In genomic region chr9:106443520-106443919, GRCh38 we compare ENCODE assay signal across 37 cellular contexts.
DNase-seq lines count a peak whose midpoint lies in the region; ATAC-seq, FAIRE-seq and TF ChIP-seq lines count a peak whose summit lies in the region.
"Had no signal": no experiment of that assay in that cellular context is flagged by ENCODE, and none has a peak within 500 bp of the region (broad histone marks: within the 10 kb centered on the region; RNA-seq: fewer than 3 reads in every experiment).

No MANE protein-coding gene starts in this region.

- intact Hi-C loops in GM12878 (cut with micrococcal nuclease; ENCODE audit: unreplicated experiment), result no loop called here
- intact Hi-C loops in MCF 10A (cut with micrococcal nuclease), result no loop called here
- intact Hi-C loops in left colon (cut with DNase I, micrococcal nuclease), result no loop called here

- WGBS in GM12878 (ENCODE audit: insufficient coverage, insufficient replicate concordance, low lambda C conversion rate, missing lambda C conversion rate), result 0% methylated on average over 1 of the region's 1 CpG

- H3K79me2 ChIP-seq in Loucy (ENCODE audit: insufficient read depth, low read length) (no peaks in the 10 kb centered on the region), GM12878 (ENCODE audit: control insufficient read depth, insufficient read depth, low read length) (no peaks in the 10 kb centered on the region)

- BruUV-seq in GM12878 (replicated peaks; lab: Mats Ljungman, UMichigan) (no TSS peak), MCF 10A (replicated peaks; lab: Mats Ljungman, UMichigan) (no TSS peak)

- peak overlapping the region; percentile 48; the same call in 1 of the 2 replicates for H2AFZ ChIP-seq in Loucy (ENCODE audit: low read length)
- H2AFZ ChIP-seq in GM12878 (ENCODE audit: control insufficient read depth, low read depth, low read length), result no peak overlapping the region

- ATAC-seq in GM12878, result 0 out of 3 replicates have a peak, but pooled peaks have one; percentile 21
- ATAC-seq in left colon, result no peak
- ATAC-seq: A549; CD8-positive, alpha-beta T cell had no signal

- SMC1A ChIA-PET in GM12878 (lab: Charles Lee; ENCODE audit: uncharacterized antibody, unreplicated experiment), result interaction anchor here (1.2 to 2.3 kb wide), 2 partner anchors 24 to 66 kb away, joined by 3 to 7 read pairs; no protein-coding TSS in a partner anchor

- RAD21 ChIA-PET in GM12878 (lab: Charles Lee; ENCODE audit: unreplicated experiment), result interaction anchor here (1.0 kb wide), 1 partner anchor 21 kb away, joined by 3 read pairs; no protein-coding TSS in a partner anchor

- H3K9me3 ChIP-seq in Loucy (ENCODE audit: insufficient read depth, low read depth, low read length) (no peaks in the 10 kb centered on the region), GM12878 (replicated peaks; ENCODE audit: control insufficient read depth, insufficient read depth, low read length) (no peaks in the 10 kb centered on the region; the same call in 2 of the 3 replicates)
- H3K9me3 ChIP-seq: A549; BE2C; BLaER1; BLaER1 treated with 17β-estradiol and CSF1 and Interleukin-3, amounts not matched to agents 10 nM and 100 nM; Caco-2 had no signal

- TF ChIP-seq POLR2A in GM12878 (IDR thresholded peaks at IDR 0.05; ENCODE audit: low read depth, low read length), result no peak

- CTCF ChIA-PET in GM12878 (lab: Yijun Ruan, JAX) (interaction anchor here (0.9 kb wide), 1 partner anchor 34 kb away, joined by 3 read pairs; no protein-coding TSS in a partner anchor), MCF 10A (lab: Yijun Ruan, JAX) (no interaction called here)

- DNase-seq in NCI-H526 treated with DMSO at 0.1 percent for 48 hours (lab: John Stamatoyannopoulos, UW) (peak; percentile 2), NCI-H526 (lab: John Stamatoyannopoulos, UW) (no peak), GM12878 (ENCODE audit: low read depth, low spot score) (no peak), MCF 10A (ENCODE audit: unreplicated experiment) (no peak), left colon (no peak)
- DNase-seq in Jurkat, Clone E6-1 (ENCODE audit: low read depth, low spot score), result peak; percentile 46
- no peak for DNase-seq in stimulated activated naive CD4-positive, alpha-beta T cell (lab: John Stamatoyannopoulos, UW)
- DNase-seq: 8988T; ACHN; AML-193; BE2C; C1 segment of cervical spinal cord; Caco-2; Calu3; CD4-positive, alpha-beta memory T cell; CD4-positive, alpha-beta T cell; CD4-positive, CD25-positive, alpha-beta regulatory T cell; CD8-positive, alpha-beta memory T cell; CD8-positive, alpha-beta T cell; COR-L47; DMS 273 treated with DMSO at 0.1 percent for 48 hours; DMS153; DMS53; DMS79; DMS79 treated with DMSO at 0.1 percent for 48 hours; DND-41; EL had no signal

- H3F3A ChIP-seq in Loucy (ENCODE audit: low read depth), result no peaks in the 10 kb centered on the region

- H3K4me1 Mint-ChIP-seq in MCF 10A (ENCODE audit: insufficient read depth, unreplicated experiment), result no peaks in the 10 kb centered on the region
- H3K4me1 Mint-ChIP-seq: B cell; CD4-positive, alpha-beta memory T cell; CD4-positive, CD25-positive, alpha-beta regulatory T cell; CD8-positive, alpha-beta memory T cell had no signal

- H3K27me3 Mint-ChIP-seq in MCF 10A (ENCODE audit: insufficient read depth, unreplicated experiment), result no peaks in the 10 kb centered on the region
- H3K27me3 Mint-ChIP-seq: B cell; CD4-positive, alpha-beta memory T cell; CD4-positive, alpha-beta T cell; CD4-positive, CD25-positive, alpha-beta regulatory T cell; CD8-positive, alpha-beta memory T cell had no signal

- TF ChIP-seq RAD21 in GM12878 (IDR thresholded peaks at IDR 0.05; ENCODE audit: insufficient read depth, low read depth, low read length), result no peak

- no peak overlapping the region for H3K27ac ChIP-seq in GM12878 (ENCODE audit: control insufficient read depth, insufficient read depth)
- H3K27ac ChIP-seq: 22Rv1; A549; BLaER1; BLaER1 treated with 17β-estradiol and CSF1 and Interleukin-3, amounts not matched to agents 10 nM and 100 nM; C4-2B had no signal

- H3K27me3 ChIP-seq in Loucy (ENCODE audit: insufficient read depth, low read length, poor library complexity, severe bottlenecking), result no peaks in the 10 kb centered on the region
- no peaks in the 10 kb centered on the region for H3K27me3 ChIP-seq in GM12878 (replicated peaks in 1 of 2; ENCODE audit: control insufficient read depth in 2 of 2, insufficient read depth in 2 of 2, low read length in 1 of 2)
- H3K27me3 ChIP-seq: BE2C; BLaER1; BLaER1 treated with 17β-estradiol and CSF1 and Interleukin-3, amounts not matched to agents 10 nM and 100 nM had no signal

- no peaks in the 10 kb centered on the region for H3K9me3 Mint-ChIP-seq in MCF 10A (ENCODE audit: unreplicated experiment)

- peaks cover 19% of the 10 kb centered on the region for H3K4me1 ChIP-seq in Loucy (ENCODE audit: insufficient read depth, low read length, poor library complexity, severe bottlenecking)
- H3K4me1 ChIP-seq in GM12878 (ENCODE audit: control insufficient read depth, insufficient read depth, low read length), result no peaks in the 10 kb centered on the region
- H3K4me1 ChIP-seq: A549, BE2C, BLaER1, Caco-2 had no signal

- no peak overlapping the region for H3K4me3 Mint-ChIP-seq in MCF 10A (ENCODE audit: unreplicated experiment)
- H3K4me3 Mint-ChIP-seq: B cell; CD14-positive monocyte; CD4-positive, alpha-beta memory T cell; CD4-positive, alpha-beta T cell; CD4-positive, CD25-positive, alpha-beta regulatory T cell; CD8-positive, alpha-beta memory T cell; CD8-positive, alpha-beta T cell had no signal

- no peaks in the 10 kb centered on the region for H3K9me2 ChIP-seq in Loucy (replicated peaks; ENCODE audit: low read depth, low read length)

- H3K4me3 ChIP-seq in Jurkat, Clone E6-1 (ENCODE audit: low read length), result no peak overlapping the region
- H3K4me3 ChIP-seq in Loucy (ENCODE audit: low read length, poor library complexity, severe bottlenecking) (peak overlapping the region; percentile 34), GM12878 (no peak overlapping the region)
- H3K4me3 ChIP-seq: A549; BLaER1; BLaER1 treated with 17β-estradiol and CSF1 and Interleukin-3, amounts not matched to agents 10 nM and 100 nM had no signal

- no peak for TF ChIP-seq CTCF in Loucy (conservative IDR thresholded peaks at IDR 0.05; ENCODE audit: low read length)
- no peak for TF ChIP-seq CTCF in GM12878 (IDR thresholded peaks at IDR 0.05 in 2 of 3, conservative IDR thresholded peaks at IDR 0.05 in 1 of 3; ENCODE audit: control insufficient read depth in 2 of 3, extremely low read depth in 1 of 3, insufficient read depth in 1 of 3, low read depth in 3 of 3, low read length in 3 of 3)
- TF ChIP-seq CTCF in MCF 10A (IDR thresholded peaks at IDR 0.05; ENCODE audit: unreplicated experiment), result no peak

- H3K27ac Mint-ChIP-seq in MCF 10A (ENCODE audit: low read depth, unreplicated experiment), result no peak overlapping the region
- H3K27ac Mint-ChIP-seq: B cell; CD14-positive monocyte; CD4-positive, alpha-beta memory T cell; CD4-positive, alpha-beta T cell; CD4-positive, CD25-positive, alpha-beta regulatory T cell; CD8-positive, alpha-beta memory T cell; CD8-positive, alpha-beta T cell had no signal

- in situ Hi-C loops in GM12878 (cut with MboI), result no loop called here

- peak overlapping the region; percentile 61 for H3K4me2 ChIP-seq in Loucy (ENCODE audit: low read depth, low read length, poor library complexity, severe bottlenecking)
- H3K4me2 ChIP-seq in GM12878 (ENCODE audit: control insufficient read depth, insufficient read depth), result no peak overlapping the region
- H3K4me2 ChIP-seq: A549; BLaER1; BLaER1 treated with 17β-estradiol and CSF1 and Interleukin-3, amounts not matched to agents 10 nM and 100 nM had no signal

- no peaks in the 10 kb centered on the region for H3K36me3 Mint-ChIP-seq in MCF 10A (ENCODE audit: insufficient read depth, unreplicated experiment)
- H3K36me3 Mint-ChIP-seq: CD14-positive monocyte; CD4-positive, alpha-beta memory T cell; CD4-positive, CD25-positive, alpha-beta regulatory T cell; CD8-positive, alpha-beta memory T cell; CD8-positive, alpha-beta T cell had no signal

- TF ChIP-seq EP300 in GM12878 (IDR thresholded peaks at IDR 0.05; ENCODE audit: borderline replicate concordance in 1 of 2, control insufficient read depth in 1 of 2, low read depth in 2 of 2, low read length in 2 of 2), result no peak

- peak overlapping the region; percentile 9 for H3K9ac ChIP-seq in Loucy (ENCODE audit: low read depth, low read length, poor library complexity, severe bottlenecking)
- H3K9ac ChIP-seq in GM12878 (ENCODE audit: control insufficient read depth, insufficient read depth, low read length), result no peak overlapping the region
- H3K9ac ChIP-seq: BLaER1; BLaER1 treated with 17β-estradiol and CSF1 and Interleukin-3, amounts not matched to agents 10 nM and 100 nM had no signal

- H3K36me3 ChIP-seq in Loucy (ENCODE audit: insufficient read depth, low read length), result no peaks in the 10 kb centered on the region
- no peaks in the 10 kb centered on the region for H3K36me3 ChIP-seq in GM12878 (ENCODE audit: control insufficient read depth in 2 of 2, insufficient read depth in 2 of 2, low read length in 1 of 2)
- H3K36me3 ChIP-seq: BE2C; BLaER1; BLaER1 treated with 17β-estradiol and CSF1 and Interleukin-3, amounts not matched to agents 10 nM and 100 nM had no signal

- FAIRE-seq in GM12878 (lab: Jason Lieb, UNC), result no peak
- FAIRE-seq: A204.1, A549, D721Med had no signal

- POLR2A ChIA-PET in GM12878 (lab: Charles Lee), result no interaction called here
- POLR2A ChIA-PET in MCF 10A (lab: Yijun Ruan, JAX), result no interaction called here

- H4K20me1 ChIP-seq in Loucy (ENCODE audit: insufficient read depth, low read length, poor library complexity, severe bottlenecking), result no peaks in the 10 kb centered on the region
- no peaks in the 10 kb centered on the region for H4K20me1 ChIP-seq in GM12878 (ENCODE audit: control insufficient read depth, insufficient read depth)
- H4K20me1 ChIP-seq: BLaER1; BLaER1 treated with 17β-estradiol and CSF1 and Interleukin-3, amounts not matched to agents 10 nM and 100 nM had no signal

TF ChIP-seq in GM12878, 131 proteins besides CTCF, POLR2A, EP300 and RAD21 (continues in another document):
- TF ChIP-seq, protein P1, sequence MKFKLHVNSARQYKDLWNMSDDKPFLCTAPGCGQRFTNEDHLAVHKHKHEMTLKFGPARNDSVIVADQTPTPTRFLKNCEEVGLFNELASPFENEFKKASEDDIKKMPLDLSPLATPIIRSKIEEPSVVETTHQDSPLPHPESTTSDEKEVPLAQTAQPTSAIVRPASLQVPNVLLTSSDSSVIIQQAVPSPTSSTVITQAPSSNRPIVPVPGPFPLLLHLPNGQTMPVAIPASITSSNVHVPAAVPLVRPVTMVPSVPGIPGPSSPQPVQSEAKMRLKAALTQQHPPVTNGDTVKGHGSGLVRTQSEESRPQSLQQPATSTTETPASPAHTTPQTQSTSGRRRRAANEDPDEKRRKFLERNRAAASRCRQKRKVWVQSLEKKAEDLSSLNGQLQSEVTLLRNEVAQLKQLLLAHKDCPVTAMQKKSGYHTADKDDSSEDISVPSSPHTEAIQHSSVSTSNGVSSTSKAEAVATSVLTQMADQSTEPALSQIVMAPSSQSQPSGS (IDR thresholded peaks at IDR 0.05; ENCODE audit: low read length), result no peak
- TF ChIP-seq FOS (IDR thresholded peaks at IDR 0.05; ENCODE audit: borderline replicate concordance, extremely low read depth, insufficient read length) (no peak), TCF7 (IDR thresholded peaks at IDR 0.05; ENCODE audit: borderline replicate concordance) (no peak), TCF3 (IDR thresholded peaks at IDR 0.05; ENCODE audit: borderline replicate concordance, insufficient read depth, low read depth, low read length) (no peak)

Comparison
In these comparisons a context has a peak if more than half of its experiments do, and no peak if none do; other contexts are left out.
1. DNase-seq: peak in NCI-H526 treated with DMSO at 0.1 percent for 48 hours (single experiment) and Jurkat, Clone E6-1 (single experiment); none in NCI-H526 (0 of 2), GM12878 (single experiment), MCF 10A (single experiment), left colon (0 of 2) and stimulated activated naive CD4-positive, alpha-beta T cell (0 of 6).